Comparison of ENCODE assay signal across 16 cellular contexts in the genomic region with DNA sequence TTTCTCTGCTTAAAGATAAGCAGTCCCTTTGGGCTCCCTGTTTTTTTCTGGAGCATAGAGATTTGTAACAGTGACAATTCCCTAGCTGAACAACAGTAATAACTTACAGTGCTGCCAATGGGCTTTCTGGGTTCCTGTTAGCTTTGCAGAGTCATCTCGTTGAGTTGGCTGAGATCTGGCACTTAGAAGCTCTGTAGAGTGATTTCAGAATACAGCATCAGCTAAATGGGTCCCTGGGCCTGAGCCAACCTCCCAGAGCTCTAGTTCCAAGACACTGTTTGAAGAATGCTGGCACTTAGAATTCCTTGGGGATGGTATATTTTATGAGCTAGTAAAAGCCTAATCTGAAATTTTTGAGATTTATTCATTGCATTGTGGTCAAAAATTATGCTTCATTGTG. TPM values are rescaled to one million over a fixed set of nuclear protein-coding genes. Genes with fewer than 3 reads are reported as not detected.
A peak's percentile ranks its signal among the peaks of the same experiment; 100 is the strongest.
DNase-seq lines count a peak whose midpoint lies in the region; TF ChIP-seq lines count a peak whose summit lies in the region.
"Had no signal": no experiment of that assay in that cellular context is flagged by ENCODE, and none has a peak within 500 bp of the region (broad histone marks: within the 10 kb centered on the region; RNA-seq: fewer than 3 reads in every experiment).

No MANE protein-coding gene starts in this region.

- no peaks in the 10 kb centered on the region for H3K36me3 Mint-ChIP-seq in activated T-helper 2 cell treated with anti-CD3 and anti-CD28 coated beads, Interferon-gamma antibody, Interleukin-2, Interleukin-4, amounts not matched to agents 10 μg/mL and 5 μg/mL and 100 μg/mL, durations not matched to agents 14 hours and 24 hours and 36 hours (ENCODE audit: low read depth)

- intact Hi-C loops in testis (cut with DNase I; ENCODE audit: low total_unique reads): no loop called here
- intact Hi-C loops in activated T-helper 2 cell treated with anti-CD3 and anti-CD28 coated beads, Interferon-gamma antibody, Interleukin-2, Interleukin-4, amounts not matched to agents 10 μg/mL and 5 μg/mL and 100 μg/mL, durations not matched to agents 14 hours and 24 hours and 36 hours (cut with micrococcal nuclease): no loop called here

- H3K27ac ChIP-seq in testis: no peak overlapping the region
- H3K27ac ChIP-seq: ascending aorta, BLaER1 had no signal

- H3K4me3 ChIP-seq in LNCaP clone FGC (ENCODE audit: low read depth, low read length) (no peak overlapping the region), testis (no peak overlapping the region)
- H3K4me3 ChIP-seq: ascending aorta, BLaER1, GM12878, mucosa of descending colon had no signal

- no peaks in the 10 kb centered on the region for H3K4me1 ChIP-seq in testis
- H3K4me1 ChIP-seq: ascending aorta, BLaER1 had no signal

- no peak overlapping the region for H3K27ac Mint-ChIP-seq in activated T-helper 2 cell treated with anti-CD3 and anti-CD28 coated beads, Interferon-gamma antibody, Interleukin-2, Interleukin-4, amounts not matched to agents 10 μg/mL and 5 μg/mL and 100 μg/mL, durations not matched to agents 14 hours and 24 hours and 36 hours

- no peaks in the 10 kb centered on the region for H3K9me3 ChIP-seq in testis
- H3K9me3 ChIP-seq: BLaER1, mucosa of descending colon had no signal

- H3K36me3 ChIP-seq in testis (ENCODE audit: low read depth, missing control alignments): no peaks in the 10 kb centered on the region
- H3K36me3 ChIP-seq: ascending aorta, BLaER1 had no signal

- H3K4me3 Mint-ChIP-seq in activated T-helper 2 cell treated with anti-CD3 and anti-CD28 coated beads, Interferon-gamma antibody, Interleukin-2, Interleukin-4, amounts not matched to agents 10 μg/mL and 5 μg/mL and 100 μg/mL, durations not matched to agents 14 hours and 24 hours and 36 hours (ENCODE audit: low read depth): no peak overlapping the region

- no peaks in the 10 kb centered on the region for H3K27me3 ChIP-seq in testis
- H3K27me3 ChIP-seq: ascending aorta had no signal

- no peak for TF ChIP-seq POLR2A in testis (IDR thresholded peaks at IDR 0.05)

- peaks cover 4% of the 10 kb centered on the region for H3K9me3 Mint-ChIP-seq in activated T-helper 2 cell treated with anti-CD3 and anti-CD28 coated beads, Interferon-gamma antibody, Interleukin-2, Interleukin-4, amounts not matched to agents 10 μg/mL and 5 μg/mL and 100 μg/mL, durations not matched to agents 14 hours and 24 hours and 36 hours

- no peaks in the 10 kb centered on the region for H3K4me1 Mint-ChIP-seq in activated T-helper 2 cell treated with anti-CD3 and anti-CD28 coated beads, Interferon-gamma antibody, Interleukin-2, Interleukin-4, amounts not matched to agents 10 μg/mL and 5 μg/mL and 100 μg/mL, durations not matched to agents 14 hours and 24 hours and 36 hours (ENCODE audit: low read depth)

- H3K27me3 Mint-ChIP-seq in activated T-helper 2 cell treated with anti-CD3 and anti-CD28 coated beads, Interferon-gamma antibody, Interleukin-2, Interleukin-4, amounts not matched to agents 10 μg/mL and 5 μg/mL and 100 μg/mL, durations not matched to agents 14 hours and 24 hours and 36 hours (ENCODE audit: low read depth): no peaks in the 10 kb centered on the region

- TF ChIP-seq CTCF in LNCaP clone FGC (IDR thresholded peaks at IDR 0.05; ENCODE audit: control insufficient read depth, extremely low read depth, insufficient read depth) (no peak), testis (IDR thresholded peaks at IDR 0.05) (no peak)

- 27% methylated on average over 1 of the region's 1 CpG; no CpG with 5 or more reads in 1 of the 2 donors for WGBS in testis, 2 donors

- peak; percentile 17 for DNase-seq in LNCaP clone FGC (ENCODE audit: low read depth)
- DNase-seq in NCI-H69 (lab: John Stamatoyannopoulos, UW): peak; percentile 77
- peak; percentile 28 for DNase-seq in inferior parietal cortex (ENCODE audit: extremely low spot score)
- peak; percentile 21 for DNase-seq in testis
- DNase-seq in activated T-helper 2 cell treated with anti-CD3 and anti-CD28 coated beads, Interferon-gamma antibody, Interleukin-2, Interleukin-4, amounts not matched to agents 10 μg/mL and 5 μg/mL and 100 μg/mL, durations not matched to agents 14 hours and 24 hours and 36 hours (ENCODE audit: low spot score): no peak
- DNase-seq in NCI-H187 treated with DMSO at 0.1 percent for 48 hours (lab: John Stamatoyannopoulos, UW): no peak
- DNase-seq in GM19238 (ENCODE audit: insufficient read length, low spot score): no peak
- DNase-seq: activated naive CD4-positive, alpha-beta T cell; GF-D8; NCI-H1694; stimulated activated naive CD4-positive, alpha-beta T cell treated with Interleukin-2 at 50 U/mL for 16 hours; T-helper 1 cell had no signal

RNA-seq across cellular contexts. Expression of a gene that starts 43.5 kb away (rescaled TPM):
- under 1 TPM in 1 of 2 donors, not detected in 1; 0.06 TPM for total RNA-seq in testis
- 2.3 TPM for polyA plus RNA-seq in testis (ENCODE audit: insufficient read depth, low read depth, low replicate concordance)
- not detected in 2 replicates for total RNA-seq in activated T-helper 2 cell treated with anti-CD3 and anti-CD28 coated beads, Interferon-gamma antibody, Interleukin-2, Interleukin-4, amounts not matched to agents 10 μg/mL and 5 μg/mL and 100 μg/mL, durations not matched to agents 14 hours and 24 hours and 36 hours
- total RNA-seq: ascending aorta, GM12878 had no signal
- polyA plus RNA-seq: GM12878 had no signal

RNA-seq across cellular contexts. Expression of a gene that starts 55.9 kb away (rescaled TPM):
- under 1 TPM; 0.16 to 0.19 TPM for total RNA-seq in testis
- polyA plus RNA-seq in testis (ENCODE audit: insufficient read depth, low read depth, low replicate concordance): 0.44 TPM
- not detected in 2 replicates for total RNA-seq in activated T-helper 2 cell treated with anti-CD3 and anti-CD28 coated beads, Interferon-gamma antibody, Interleukin-2, Interleukin-4, amounts not matched to agents 10 μg/mL and 5 μg/mL and 100 μg/mL, durations not matched to agents 14 hours and 24 hours and 36 hours
- total RNA-seq: ascending aorta, GM12878 had no signal

Comparison
In these comparisons a context has a peak if more than half of its experiments do, and no peak if none do; other contexts are left out.
1. DNase-seq: peak in LNCaP clone FGC (single experiment), NCI-H69 (single experiment), inferior parietal cortex (single experiment) and testis (single experiment); none in activated T-helper 2 cell treated with anti-CD3 and anti-CD28 coated beads, Interferon-gamma antibody, Interleukin-2, Interleukin-4, amounts not matched to agents 10 μg/mL and 5 μg/mL and 100 μg/mL, durations not matched to agents 14 hours and 24 hours and 36 hours (single experiment), NCI-H187 treated with DMSO at 0.1 percent for 48 hours (single experiment) and GM19238 (single experiment).